ENCODE assay signal across 1 cellular context in the genomic region with DNA sequence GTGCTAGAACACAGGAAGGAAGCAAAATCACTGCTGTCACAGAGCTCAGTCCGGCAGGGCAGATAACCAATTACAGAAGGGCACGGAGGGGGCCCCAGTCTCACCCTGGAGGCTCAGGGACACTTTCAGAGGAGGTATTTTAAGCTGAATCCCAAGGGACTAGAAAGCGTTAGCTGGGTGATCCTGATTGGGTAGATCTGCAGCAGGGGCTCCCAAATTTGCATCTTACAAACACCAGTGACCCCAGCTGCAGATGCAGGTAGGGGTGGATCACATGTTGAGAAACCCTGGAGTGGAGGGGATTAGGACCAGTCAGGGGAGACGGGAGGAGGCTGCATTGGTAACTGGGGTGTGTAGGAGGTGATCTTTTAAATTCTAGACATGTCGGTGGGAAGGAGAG.
A peak's percentile ranks its signal among the peaks of the same experiment; 100 is the strongest.
TF ChIP-seq lines count a peak whose summit lies in the region.

No MANE protein-coding gene starts in this region.

TF ChIP-seq in GM12878, 131 proteins besides CTCF, POLR2A, EP300 and RAD21 (continued from another document):
- peak; percentile 28; the same call in 1 of the 2 replicates for TF ChIP-seq IKZF1 (conservative IDR thresholded peaks at IDR 0.05)
- peak; percentile 80 for TF ChIP-seq MEF2B (IDR thresholded peaks at IDR 0.05; ENCODE audit: partially characterized antibody, poor library complexity, severe bottlenecking)
